Comparison of ENCODE assay signal across 7 cellular contexts in the genomic region with DNA sequence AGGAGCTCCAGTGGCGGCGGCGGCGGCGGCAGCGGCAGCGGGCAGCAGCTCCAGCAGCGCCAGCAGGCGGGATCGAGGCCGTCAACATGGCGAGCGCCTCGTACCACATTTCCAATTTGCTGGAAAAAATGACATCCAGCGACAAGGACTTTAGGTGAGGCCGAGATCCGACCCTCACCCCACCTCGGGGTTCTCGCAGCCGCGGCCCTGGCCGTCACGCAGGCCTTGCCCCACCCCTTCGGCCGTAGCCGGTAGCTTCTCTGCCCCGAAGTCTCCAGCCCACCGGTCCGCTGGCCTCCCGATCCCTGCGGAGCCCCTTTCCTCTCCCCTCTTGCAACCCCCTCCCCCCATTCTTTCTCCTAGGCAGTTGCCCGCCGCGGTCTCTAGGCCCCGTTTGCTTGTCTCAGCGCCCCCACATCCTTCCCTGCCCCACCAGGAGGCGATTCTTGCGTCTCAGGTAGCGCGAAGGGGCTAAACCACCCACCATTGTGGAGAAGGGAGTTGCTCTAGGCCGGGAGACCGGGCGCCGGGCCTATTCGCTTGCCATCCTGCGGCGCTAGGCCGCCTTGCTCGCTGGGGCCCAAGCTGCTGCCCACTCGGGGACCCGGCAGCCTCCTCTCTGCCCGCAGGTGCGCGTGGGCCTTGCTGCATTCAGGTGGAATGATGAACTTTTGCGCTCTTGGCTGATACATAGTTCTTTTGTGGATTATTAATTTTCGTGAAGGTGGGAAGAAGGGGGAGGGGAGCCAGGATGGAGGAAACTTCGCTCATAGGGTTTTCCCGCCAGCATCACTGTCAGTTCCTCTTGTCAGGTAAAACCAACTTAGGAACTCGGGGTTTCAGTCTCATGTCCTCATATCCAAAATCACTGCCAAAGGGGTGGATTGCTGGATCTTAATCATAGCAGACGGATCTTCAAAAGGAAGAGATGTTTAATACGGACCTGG. TPM values are rescaled to one million over a fixed set of nuclear protein-coding genes. Genes with fewer than 3 reads are reported as not detected.
A peak's percentile ranks its signal among the peaks of the same experiment; 100 is the strongest.
DNase-seq lines count a peak whose midpoint lies in the region; ATAC-seq and TF ChIP-seq lines count a peak whose summit lies in the region.

No MANE protein-coding gene starts in this region.

- no peak for TF ChIP-seq RAD21 in liver (IDR thresholded peaks at IDR 0.05)

- peaks cover 2% of the 10 kb centered on the region for H3K36me3 Mint-ChIP-seq in chondrocyte (ENCODE audit: low read depth)

- TF ChIP-seq CTCF in chondrocyte (IDR thresholded peaks at IDR 0.05) (peak; percentile 46), liver (IDR thresholded peaks at IDR 0.05; ENCODE audit: low read depth, low read length, missing input control) (no peak)

- H3K27ac ChIP-seq in liver (ENCODE audit: low read depth in 1 of 2, low read length in 2 of 2): peak overlapping the region; percentile 99 to 100

- H3K36me3 ChIP-seq in liver (ENCODE audit: control insufficient read depth in 4 of 4, insufficient read depth in 3 of 4, low read depth in 1 of 4, low read length in 3 of 4): no peaks in the 10 kb centered on the region

- H3K9ac ChIP-seq in liver (ENCODE audit: low read depth in 1 of 2, low read length in 2 of 2): peak overlapping the region; percentile 85 to 91

- H3K4me3 ChIP-seq in liver (ENCODE audit: low read depth in 1 of 3, low read length in 3 of 3): peak overlapping the region; percentile 61 to 94 (median 72)

- peaks cover 4% of the 10 kb centered on the region for H3K9me3 Mint-ChIP-seq in chondrocyte (ENCODE audit: low read depth)

- H3K4me1 ChIP-seq in liver (ENCODE audit: control insufficient read depth in 4 of 4, insufficient read depth in 4 of 4, low read length in 3 of 4): peaks cover 3 to 36% (median 22%) of the 10 kb centered on the region in 4 donors

- H3K9me3 ChIP-seq in liver (ENCODE audit: control insufficient read depth in 4 of 4, low read length in 3 of 4): peaks cover 2 to 6% (median 5%) of the 10 kb centered on the region in 4 donors

- peak; percentile 2 for ATAC-seq in GM18499 (IDR thresholded peaks at IDR 0.05; ENCODE audit: insufficient read depth, unreplicated experiment)
- peak; percentile 18 for ATAC-seq in HG02642 (IDR thresholded peaks at IDR 0.05; ENCODE audit: poor library complexity, unreplicated experiment)

- WGBS in liver: under 1% methylated on average over 61 of the region's 61 CpGs

- no peaks in the 10 kb centered on the region for H3K27me3 Mint-ChIP-seq in chondrocyte (ENCODE audit: low read depth)

- H3K27ac Mint-ChIP-seq in chondrocyte (ENCODE audit: unreplicated experiment): peak overlapping the region; percentile 100

- peak overlapping the region; percentile 85 for H3K4me3 Mint-ChIP-seq in chondrocyte (ENCODE audit: unreplicated experiment)

- DNase-seq in NCI-H146 (lab: John Stamatoyannopoulos, UW) (peak; percentile 79), chondrocyte (ENCODE audit: low spot score) (no peak)
- DNase-seq in activated CD4-positive, alpha-beta T cell treated with anti-CD3 and anti-CD28 coated beads for 24 hours (ENCODE audit: low read depth in 2 of 2): peak; percentile 5 to 20
- DNase-seq in stimulated activated CD4-positive, alpha-beta T cell treated with anti-CD3 and anti-CD28 coated beads, TNF-alpha, amount 100 ng/mL, for 1 hour (ENCODE audit: low read depth in 3 of 3, low spot score in 1 of 3): peak; percentile 1 to 28 (median 11)

- H3K4me1 Mint-ChIP-seq in chondrocyte (ENCODE audit: low read depth): peaks cover 46% of the 10 kb centered on the region

- H3K27me3 ChIP-seq in liver (ENCODE audit: control insufficient read depth in 4 of 4, insufficient read depth in 4 of 4, low read length in 3 of 4): no peaks in the 10 kb centered on the region

TF ChIP-seq in liver, 16 proteins besides CTCF, POLR2A, EP300 and RAD21:
- TF ChIP-seq, protein P1, sequence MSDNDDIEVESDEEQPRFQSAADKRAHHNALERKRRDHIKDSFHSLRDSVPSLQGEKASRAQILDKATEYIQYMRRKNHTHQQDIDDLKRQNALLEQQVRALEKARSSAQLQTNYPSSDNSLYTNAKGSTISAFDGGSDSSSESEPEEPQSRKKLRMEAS (IDR thresholded peaks at IDR 0.05): no peak
- TF ChIP-seq JUND (IDR thresholded peaks at IDR 0.05) (no peak), SP1 (IDR thresholded peaks at IDR 0.05) (no peak), EGR1 (IDR thresholded peaks at IDR 0.05; ENCODE audit: low read depth in 2 of 2) (no peak), TAF1 (conservative IDR thresholded peaks at IDR 0.05) (no peak), FOXA2 (IDR thresholded peaks at IDR 0.05) (no peak), FOXA1 (IDR thresholded peaks at IDR 0.05) (no peak), RXRA (IDR thresholded peaks at IDR 0.05) (no peak), ZBTB33 (IDR thresholded peaks at IDR 0.05) (no peak), REST (IDR thresholded peaks at IDR 0.05) (no peak), HNF4G (IDR thresholded peaks at IDR 0.05) (no peak)
- TF ChIP-seq, protein P2, sequence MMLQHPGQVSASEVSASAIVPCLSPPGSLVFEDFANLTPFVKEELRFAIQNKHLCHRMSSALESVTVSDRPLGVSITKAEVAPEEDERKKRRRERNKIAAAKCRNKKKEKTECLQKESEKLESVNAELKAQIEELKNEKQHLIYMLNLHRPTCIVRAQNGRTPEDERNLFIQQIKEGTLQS (IDR thresholded peaks at IDR 0.05): no peak

RNA-seq across cellular contexts. Expression of gene CAND1, which starts 0.7 kb away (rescaled TPM):
- 164 to 189 TPM (median 166 TPM) in 3 replicates for total RNA-seq in chondrocyte
- 10 to 100 TPM; 63.6 to 66.1 TPM for total RNA-seq in liver
- 10 to 100 TPM; 25.4 to 27.7 TPM for polyA plus RNA-seq in liver
